1 cellular context compared by ENCODE assay signal in genomic region chr16:71845639-71846431, GRCh38.
TF ChIP-seq lines count a peak whose summit lies in the region.

TSS of gene ATXN1L (plus strand) at chr16:71845976. CDS start at chr16:71849741, 3,765 bp downstream.

TF ChIP-seq in GM12878, 131 proteins besides CTCF, POLR2A, EP300 and RAD21 (continued from another document and continues in another):
- TF ChIP-seq ZBED1 (IDR thresholded peaks at IDR 0.05; ENCODE audit: borderline replicate concordance) (no peak), NR2C1 (IDR thresholded peaks at IDR 0.05) (peak; percentile 66; the same call in 1 of the 2 replicates), KDM1A (IDR thresholded peaks at IDR 0.05; ENCODE audit: borderline replicate concordance) (no peak), NBN (IDR thresholded peaks at IDR 0.05) (peak; percentile 88; the same call in 1 of the 2 replicates), NR2F1 (conservative IDR thresholded peaks at IDR 0.05) (peak; percentile 90), ZNF207 (IDR thresholded peaks at IDR 0.05; ENCODE audit: borderline replicate concordance) (0 out of 2 replicates have a peak, but pooled peaks have one; percentile 15), RBBP5 (conservative IDR thresholded peaks at IDR 0.05) (no peak), JUNB (IDR thresholded peaks at IDR 0.05) (peak; percentile 22; the same call in 1 of the 2 replicates), TAF1 (IDR thresholded peaks at IDR 0.05; ENCODE audit: borderline replicate concordance, low read depth, low read length) (peak; percentile 63; the same call in 1 of the 2 replicates), FOS (IDR thresholded peaks at IDR 0.05; ENCODE audit: borderline replicate concordance, extremely low read depth, insufficient read length) (no peak), POU2F2 (IDR thresholded peaks at IDR 0.05; ENCODE audit: borderline replicate concordance, low read depth, low read length) (peak; percentile 78; the same call in 2 of the 3 replicates), SP1 (IDR thresholded peaks at IDR 0.05; ENCODE audit: low read depth, low read length) (peak; percentile 94), BCL11A (IDR thresholded peaks at IDR 0.05; ENCODE audit: low read depth, low read length) (no peak), MTA2 (IDR thresholded peaks at IDR 0.05; ENCODE audit: low read depth) (peak; percentile 68; the same call in 1 of the 2 replicates), PAX5 (IDR thresholded peaks at IDR 0.05; ENCODE audit: borderline replicate concordance, low read depth, low read length) (peak; percentile 80), ATF7 (IDR thresholded peaks at IDR 0.05; ENCODE audit: low read depth) (no peak; the same call in none of the 2 replicates), PML (IDR thresholded peaks at IDR 0.05; ENCODE audit: low read length) (peak; percentile 67), ZBTB4 (CRISPR knock-in tag; IDR thresholded peaks at IDR 0.05) (no peak), IRF4 (IDR thresholded peaks at IDR 0.05; ENCODE audit: low read depth, low read length) (no peak), ZZZ3 (IDR thresholded peaks at IDR 0.05; ENCODE audit: control insufficient read depth, insufficient read length, low read depth) (no peak), EED (IDR thresholded peaks at IDR 0.05; ENCODE audit: low read depth) (peak; percentile 43), CEBPB (IDR thresholded peaks at IDR 0.05; ENCODE audit: borderline replicate concordance in 1 of 2, low read depth in 2 of 2, low read length in 2 of 2) (no peak), KLF5 (IDR thresholded peaks at IDR 0.05; ENCODE audit: partially characterized antibody) (no peak), ESRRA (IDR thresholded peaks at IDR 0.05; ENCODE audit: low read length) (peak; percentile 69; the same call in 1 of the 2 replicates), HDAC2 (IDR thresholded peaks at IDR 0.05) (no peak), ETV6 (conservative IDR thresholded peaks at IDR 0.05 in 1 of 2, IDR thresholded peaks at IDR 0.05 in 1 of 2; ENCODE audit: borderline replicate concordance in 1 of 2, low read depth in 1 of 2) (0 out of 4 replicates have a peak, but pooled peaks of 1 of the 2 experiments have one; percentile 33), EZH2 (IDR thresholded peaks at IDR 0.05; ENCODE audit: borderline replicate concordance, control insufficient read depth, low read depth, low read length) (no peak), GABPA (IDR thresholded peaks at IDR 0.05; ENCODE audit: low read depth) (peak; percentile 71), ZBTB40 (IDR thresholded peaks at IDR 0.05; ENCODE audit: borderline replicate concordance) (no peak; the same call in 1 of the 2 replicates), SIX5 (IDR thresholded peaks at IDR 0.05; ENCODE audit: low read depth, low read length, severe bottlenecking) (peak; percentile 61), ZBTB33 (IDR thresholded peaks at IDR 0.05) (no peak), RB1 (IDR thresholded peaks at IDR 0.05; ENCODE audit: borderline replicate concordance) (no peak), MYB (IDR thresholded peaks at IDR 0.05; ENCODE audit: borderline replicate concordance, low read depth, low read length) (no peak), SUPT20H (IDR thresholded peaks at IDR 0.05; ENCODE audit: borderline replicate concordance, control insufficient read depth, low read depth, low read length) (no peak), TARDBP (IDR thresholded peaks at IDR 0.05; ENCODE audit: borderline replicate concordance) (peak; percentile 62), SRF (IDR thresholded peaks at IDR 0.05; ENCODE audit: low read depth in 2 of 2, low read length in 2 of 2) (peak; percentile 63 to 96), REST (IDR thresholded peaks at IDR 0.05; ENCODE audit: low read depth, low read length) (no peak)
- TF ChIP-seq, protein P1, sequence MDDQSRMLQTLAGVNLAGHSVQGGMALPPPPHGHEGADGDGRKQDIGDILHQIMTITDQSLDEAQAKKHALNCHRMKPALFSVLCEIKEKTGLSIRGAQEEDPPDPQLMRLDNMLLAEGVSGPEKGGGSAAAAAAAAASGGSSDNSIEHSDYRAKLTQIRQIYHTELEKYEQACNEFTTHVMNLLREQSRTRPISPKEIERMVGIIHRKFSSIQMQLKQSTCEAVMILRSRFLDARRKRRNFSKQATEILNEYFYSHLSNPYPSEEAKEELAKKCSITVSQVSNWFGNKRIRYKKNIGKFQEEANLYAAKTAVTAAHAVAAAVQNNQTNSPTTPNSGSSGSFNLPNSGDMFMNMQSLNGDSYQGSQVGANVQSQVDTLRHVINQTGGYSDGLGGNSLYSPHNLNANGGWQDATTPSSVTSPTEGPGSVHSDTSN (IDR thresholded peaks at IDR 0.05; ENCODE audit: insufficient replicate concordance, low read depth, low read length): peak; percentile 27
- TF ChIP-seq, protein P2, sequence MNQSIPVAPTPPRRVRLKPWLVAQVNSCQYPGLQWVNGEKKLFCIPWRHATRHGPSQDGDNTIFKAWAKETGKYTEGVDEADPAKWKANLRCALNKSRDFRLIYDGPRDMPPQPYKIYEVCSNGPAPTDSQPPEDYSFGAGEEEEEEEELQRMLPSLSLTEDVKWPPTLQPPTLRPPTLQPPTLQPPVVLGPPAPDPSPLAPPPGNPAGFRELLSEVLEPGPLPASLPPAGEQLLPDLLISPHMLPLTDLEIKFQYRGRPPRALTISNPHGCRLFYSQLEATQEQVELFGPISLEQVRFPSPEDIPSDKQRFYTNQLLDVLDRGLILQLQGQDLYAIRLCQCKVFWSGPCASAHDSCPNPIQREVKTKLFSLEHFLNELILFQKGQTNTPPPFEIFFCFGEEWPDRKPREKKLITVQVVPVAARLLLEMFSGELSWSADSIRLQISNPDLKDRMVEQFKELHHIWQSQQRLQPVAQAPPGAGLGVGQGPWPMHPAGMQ (IDR thresholded peaks at IDR 0.05; ENCODE audit: borderline replicate concordance): no peak
- TF ChIP-seq, protein P3, sequence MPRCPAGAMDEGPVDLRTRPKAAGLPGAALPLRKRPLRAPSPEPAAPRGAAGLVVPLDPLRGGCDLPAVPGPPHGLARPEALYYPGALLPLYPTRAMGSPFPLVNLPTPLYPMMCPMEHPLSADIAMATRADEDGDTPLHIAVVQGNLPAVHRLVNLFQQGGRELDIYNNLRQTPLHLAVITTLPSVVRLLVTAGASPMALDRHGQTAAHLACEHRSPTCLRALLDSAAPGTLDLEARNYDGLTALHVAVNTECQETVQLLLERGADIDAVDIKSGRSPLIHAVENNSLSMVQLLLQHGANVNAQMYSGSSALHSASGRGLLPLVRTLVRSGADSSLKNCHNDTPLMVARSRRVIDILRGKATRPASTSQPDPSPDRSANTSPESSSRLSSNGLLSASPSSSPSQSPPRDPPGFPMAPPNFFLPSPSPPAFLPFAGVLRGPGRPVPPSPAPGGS (IDR thresholded peaks at IDR 0.05; ENCODE audit: borderline replicate concordance, insufficient read depth, low read depth, low read length, poor library complexity, severe bottlenecking): peak; percentile 51
- TF ChIP-seq, protein P4, sequence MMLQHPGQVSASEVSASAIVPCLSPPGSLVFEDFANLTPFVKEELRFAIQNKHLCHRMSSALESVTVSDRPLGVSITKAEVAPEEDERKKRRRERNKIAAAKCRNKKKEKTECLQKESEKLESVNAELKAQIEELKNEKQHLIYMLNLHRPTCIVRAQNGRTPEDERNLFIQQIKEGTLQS (IDR thresholded peaks at IDR 0.05; ENCODE audit: borderline replicate concordance, extremely low read depth, low read depth, low read length): peak; percentile 94
- TF ChIP-seq, protein P5, sequence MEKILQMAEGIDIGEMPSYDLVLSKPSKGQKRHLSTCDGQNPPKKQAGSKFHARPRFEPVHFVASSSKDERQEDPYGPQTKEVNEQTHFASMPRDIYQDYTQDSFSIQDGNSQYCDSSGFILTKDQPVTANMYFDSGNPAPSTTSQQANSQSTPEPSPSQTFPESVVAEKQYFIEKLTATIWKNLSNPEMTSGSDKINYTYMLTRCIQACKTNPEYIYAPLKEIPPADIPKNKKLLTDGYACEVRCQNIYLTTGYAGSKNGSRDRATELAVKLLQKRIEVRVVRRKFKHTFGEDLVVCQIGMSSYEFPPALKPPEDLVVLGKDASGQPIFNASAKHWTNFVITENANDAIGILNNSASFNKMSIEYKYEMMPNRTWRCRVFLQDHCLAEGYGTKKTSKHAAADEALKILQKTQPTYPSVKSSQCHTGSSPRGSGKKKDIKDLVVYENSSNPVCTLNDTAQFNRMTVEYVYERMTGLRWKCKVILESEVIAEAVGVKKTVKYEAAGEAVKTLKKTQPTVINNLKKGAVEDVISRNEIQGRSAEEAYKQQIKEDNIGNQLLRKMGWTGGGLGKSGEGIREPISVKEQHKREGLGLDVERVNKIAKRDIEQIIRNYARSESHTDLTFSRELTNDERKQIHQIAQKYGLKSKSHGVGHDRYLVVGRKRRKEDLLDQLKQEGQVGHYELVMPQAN (conservative IDR thresholded peaks at IDR 0.05): peak; percentile 64
